ENCODE assay signal across 1 cellular context in genomic region chr1:12783783-12784182, GRCh38.
A peak's percentile ranks its signal among the peaks of the same experiment; 100 is the strongest.
TF ChIP-seq lines count a peak whose summit lies in the region.

No MANE protein-coding gene starts in this region.

TF ChIP-seq in HepG2, 621 proteins besides CTCF, POLR2A, EP300 and RAD21:
- TF ChIP-seq STAG1 (CRISPR knock-in tag; IDR thresholded peaks at IDR 0.05) = peak; percentile 60
